ENCODE assay signal across 10 cellular contexts in the genomic region with DNA sequence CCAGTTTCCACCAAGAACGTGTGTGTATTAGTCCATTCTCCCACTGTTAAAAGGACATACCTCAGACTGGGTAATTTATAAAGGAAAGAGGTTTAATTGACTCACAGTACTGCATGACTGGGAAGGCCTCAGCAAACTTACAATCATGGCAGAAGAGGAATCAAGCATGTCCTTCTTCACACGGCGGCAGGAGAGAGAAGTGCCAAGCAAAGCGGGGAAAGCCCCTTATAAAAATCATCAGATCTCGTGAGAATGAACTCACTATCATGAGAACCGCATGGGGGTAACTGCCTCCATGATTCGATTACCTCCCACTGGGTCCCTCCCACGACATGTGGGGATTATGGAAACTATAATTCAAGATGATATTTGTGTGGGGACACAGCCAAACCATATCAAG. TPM values are rescaled to one million over a fixed set of nuclear protein-coding genes. Genes with fewer than 3 reads are reported as not detected.
"Had no signal": no experiment of that assay in that cellular context is flagged by ENCODE, and none has a peak within 500 bp of the region (broad histone marks: within the 10 kb centered on the region; RNA-seq: fewer than 3 reads in every experiment).

No MANE protein-coding gene starts in this region.

- FAIRE-seq: HepG2 had no signal

- ATAC-seq: HCT116, HepG2 had no signal

- H3K27ac ChIP-seq: GM23248, HL-60 had no signal

- H3K27me3 Mint-ChIP-seq: IgD-negative memory B cell had no signal

- DNase-seq: GM23248, GOT3, KBM-7 had no signal

- H3K9me3 ChIP-seq: HAP-1 had no signal

- H3K36me3 ChIP-seq: HAP-1 had no signal

- H3K9ac ChIP-seq: GM23248 had no signal

- H3K4me1 ChIP-seq: HAP-1 had no signal

- H2AFZ ChIP-seq: GM23248 had no signal

- H3K4me3 ChIP-seq: GM23248, HAP-1 had no signal

- H3K4me3 Mint-ChIP-seq: IgD-negative memory B cell had no signal

RNA-seq across cellular contexts. Expression of a gene that starts 13.1 kb away (rescaled TPM):
- total RNA-seq: GM23248, H4, HT1080 had no signal
